Comparison of ENCODE assay signal across 27 cellular contexts in the genomic region with DNA sequence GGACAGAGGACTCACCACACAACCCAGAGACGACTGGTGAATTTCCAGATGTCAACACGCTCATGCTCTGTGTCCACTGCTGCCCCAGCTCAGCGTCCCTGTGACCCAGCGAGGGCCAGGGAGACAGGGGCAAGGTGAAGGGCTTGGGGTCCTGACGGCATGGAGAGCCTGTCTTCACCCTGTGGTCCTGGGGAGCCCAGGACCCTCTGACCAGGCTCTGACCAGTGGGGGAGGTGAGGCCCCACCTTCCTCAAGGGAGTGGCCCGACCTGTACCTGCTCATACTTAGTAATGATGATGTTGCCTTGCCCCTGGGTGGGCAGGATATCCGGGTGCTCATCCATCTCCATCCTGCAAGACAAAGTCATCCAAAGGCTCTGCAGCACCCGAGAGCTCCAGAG. TPM values are rescaled to one million over a fixed set of nuclear protein-coding genes. Genes with fewer than 3 reads are reported as not detected.
"Had no signal": no experiment of that assay in that cellular context is flagged by ENCODE, and none has a peak within 500 bp of the region (broad histone marks: within the 10 kb centered on the region; RNA-seq: fewer than 3 reads in every experiment).

No MANE protein-coding gene starts in this region.

- H3K4me3 ChIP-seq: esophagus muscularis mucosa, gastroesophageal sphincter, mucosa of descending colon, ovary, right lobe of liver, stomach, thoracic aorta had no signal

- H3K36me3 ChIP-seq: esophagus muscularis mucosa, gastroesophageal sphincter, ovary, right lobe of liver, stomach, thoracic aorta had no signal

- H3K27me3 ChIP-seq: ovary, right lobe of liver had no signal

- ATAC-seq: gastroesophageal sphincter; left cardiac atrium; mucosa of descending colon; naive thymus-derived CD8-positive, alpha-beta T cell; right lobe of liver; stimulated activated naive B cell treated with anti-CD40 and anti-IgM and Interleukin-4, amounts not matched to agents 10 μg/mL and 1 μg/mL and 100 μg/mL, for 72 hours had no signal

- H3K4me1 ChIP-seq: esophagus muscularis mucosa, gastroesophageal sphincter, right lobe of liver, stomach had no signal

- H3K27ac ChIP-seq: epithelial cell of prostate, esophagus muscularis mucosa, gastroesophageal sphincter, ovary, right lobe of liver, stomach, thoracic aorta had no signal

- H3K36me3 Mint-ChIP-seq: naive thymus-derived CD8-positive, alpha-beta T cell had no signal

- H3K9me3 Mint-ChIP-seq: naive thymus-derived CD8-positive, alpha-beta T cell; stimulated activated naive B cell treated with anti-CD40 and anti-IgM and Interleukin-4, amounts not matched to agents 10 μg/mL and 1 μg/mL and 100 μg/mL, for 72 hours had no signal

- H3K9me3 ChIP-seq: esophagus muscularis mucosa, gastroesophageal sphincter, mucosa of descending colon, ovary, right lobe of liver, stomach, thoracic aorta had no signal

- DNase-seq: central memory CD4-positive, alpha-beta T cell; cortex of kidney; effector memory CD4-positive, alpha-beta T cell; glutamatergic neuron; islet precursor cell; left cardiac atrium; ovary; stimulated activated CD4-positive, alpha-beta T cell treated with anti-CD3 and anti-CD28 coated beads, Interleukin-15, amount 100 ng/mL, for 24 hours; stimulated activated CD4-positive, alpha-beta T cell treated with anti-CD3 and anti-CD28 coated beads, Interleukin-1b, Interleukin-23, amount 100 ng/mL, for 48 hours; stimulated activated CD4-positive, alpha-beta T cell treated with anti-CD3 and anti-CD28 coated beads, Interleukin-4, amount 100 ng/mL, for 24 hours; stimulated activated naive B cell treated with anti-CD40 and anti-IgM and Interleukin-4, amounts not matched to agents 10 μg/mL and 1 μg/mL and 100 μg/mL, for 72 hours; stomach; substantia nigra; trophoblast cell had no signal

- H3K27me3 Mint-ChIP-seq: naive thymus-derived CD8-positive, alpha-beta T cell; stimulated activated naive B cell treated with anti-CD40 and anti-IgM and Interleukin-4, amounts not matched to agents 10 μg/mL and 1 μg/mL and 100 μg/mL, for 72 hours had no signal

- H3K4me3 Mint-ChIP-seq: naive thymus-derived CD8-positive, alpha-beta T cell; stimulated activated naive B cell treated with anti-CD40 and anti-IgM and Interleukin-4, amounts not matched to agents 10 μg/mL and 1 μg/mL and 100 μg/mL, for 72 hours had no signal

- H3K27ac Mint-ChIP-seq: progenitor cell of endocrine pancreas had no signal

RNA-seq across cellular contexts. Expression of a gene that starts 39.8 kb away (rescaled TPM):
- total RNA-seq: fibroblast of villous mesenchyme, left cardiac atrium, lung microvascular endothelial cell, mesenteric fat pad, ovary, progenitor cell of endocrine pancreas, renal cortical epithelial cell, thoracic aorta had no signal
- polyA plus RNA-seq: naive thymus-derived CD8-positive, alpha-beta T cell; neural cell had no signal
